2 cellular contexts compared by ENCODE assay signal in genomic region chr17:75868730-75869281, GRCh38.
A peak's percentile ranks its signal among the peaks of the same experiment; 100 is the strongest.
TF ChIP-seq lines count a peak whose summit lies in the region.

No MANE protein-coding gene starts in this region.

TF ChIP-seq in HEK293, 187 proteins besides CTCF, POLR2A, EP300 and RAD21:
- TF ChIP-seq ZNF645 (tag by site-specific recombination; IDR thresholded peaks at IDR 0.05) (0 out of 2 replicates have a peak, but pooled peaks have one; percentile 42), ZNF121 (tag by site-specific recombination; IDR thresholded peaks at IDR 0.05) (peak; percentile 91)

TF ChIP-seq in K562, 482 proteins besides CTCF, POLR2A, EP300 and RAD21:
- 0 out of 2 replicates have a peak, but pooled peaks have one; percentile 8 for TF ChIP-seq NFIC (IDR thresholded peaks at IDR 0.05)
- peak; percentile 47; the same call in 1 of the 2 replicates for TF ChIP-seq ZNF121 (CRISPR knock-in tag; conservative IDR thresholded peaks at IDR 0.05)
